36 cellular contexts compared by ENCODE assay signal in the genomic region with DNA sequence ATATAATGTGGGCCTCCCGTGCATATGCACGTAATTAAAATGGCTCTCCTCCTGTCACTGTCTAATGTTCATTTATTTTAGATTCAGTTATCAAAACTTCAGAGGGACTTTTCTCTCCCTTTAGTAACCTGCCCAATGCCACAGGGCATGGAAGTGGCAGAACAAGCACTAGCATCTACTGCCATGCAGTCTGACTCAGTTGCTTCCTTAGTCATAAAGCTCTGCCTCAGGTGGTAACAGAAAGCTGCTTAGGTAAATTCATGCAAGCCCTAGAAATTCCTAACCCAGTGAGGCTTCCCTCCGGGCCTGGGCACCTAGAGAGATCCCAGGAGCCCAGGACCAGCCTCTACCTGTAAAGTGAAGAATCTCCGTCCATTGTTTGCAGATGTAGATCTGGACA. TPM values are rescaled to one million over a fixed set of nuclear protein-coding genes. Genes with fewer than 3 reads are reported as not detected.
"Had no signal": no experiment of that assay in that cellular context is flagged by ENCODE, and none has a peak within 500 bp of the region (broad histone marks: within the 10 kb centered on the region; RNA-seq: fewer than 3 reads in every experiment).

No MANE protein-coding gene starts in this region.

- DNase-seq: colonic mucosa; dermis blood vessel endothelial cell; effector memory CD8-positive, alpha-beta T cell; foreskin keratinocyte; heart left ventricle; hippocampal formation; left cardiac atrium; left lung; mesenchymal stem cell; midbrain; naive thymus-derived CD4-positive, alpha-beta T cell; occipital lobe; ovary; posterior cingulate gyrus; psoas muscle; right cardiac atrium; stimulated activated CD4-positive, alpha-beta T cell treated with anti-CD3 and anti-CD28 coated beads, Interleukin-2, amount 100 ng/mL, for 24 hours; stimulated activated CD4-positive, alpha-beta T cell treated with anti-CD3 and anti-CD28 coated beads, Interleukin-4, amount 100 ng/mL, for 4 hours; stimulated activated naive B cell treated with anti-CD40 and anti-IgM and Interleukin-4, amounts not matched to agents 10 μg/mL and 1 μg/mL and 100 μg/mL, for 72 hours; transverse colon; upper lobe of right lung had no signal

- H3K9me3 ChIP-seq: colonic mucosa, esophagus muscularis mucosa, gastroesophageal sphincter, heart left ventricle, left lung, ovary, psoas muscle, sigmoid colon, suprapubic skin, transverse colon, upper lobe of right lung, uterus had no signal

- H3K27ac ChIP-seq: colonic mucosa, epithelial cell of prostate, esophagus muscularis mucosa, foreskin keratinocyte, gastroesophageal sphincter, heart left ventricle, left lung, ovary, psoas muscle, sigmoid colon, suprapubic skin, transverse colon, upper lobe of right lung, uterus had no signal

- H3K4me1 ChIP-seq: colonic mucosa, foreskin keratinocyte, left lung, psoas muscle, suprapubic skin, upper lobe of right lung, uterus had no signal

- H3K27me3 Mint-ChIP-seq: effector memory CD8-positive, alpha-beta T cell; naive thymus-derived CD4-positive, alpha-beta T cell; stimulated activated naive B cell treated with anti-CD40 and anti-IgM and Interleukin-4, amounts not matched to agents 10 μg/mL and 1 μg/mL and 100 μg/mL, for 72 hours; stimulated activated naive CD8-positive, alpha-beta T cell treated with anti-CD3 and anti-CD28 coated beads, Interleukin-15, Interleukin-2, amounts not matched to agents 100 ng/mL and 50 ng/mL, for 24 hours had no signal

- H3K36me3 ChIP-seq: ovary, uterus had no signal

- H3K27ac Mint-ChIP-seq: effector memory CD8-positive, alpha-beta T cell; nephron; stimulated activated naive CD8-positive, alpha-beta T cell treated with anti-CD3 and anti-CD28 coated beads, Interleukin-15, Interleukin-2, amounts not matched to agents 100 ng/mL and 50 ng/mL, for 24 hours had no signal

- H3K4me3 Mint-ChIP-seq: naive thymus-derived CD4-positive, alpha-beta T cell; nephron; stimulated activated naive CD8-positive, alpha-beta T cell treated with anti-CD3 and anti-CD28 coated beads, Interleukin-15, Interleukin-2, amounts not matched to agents 100 ng/mL and 50 ng/mL, for 24 hours had no signal

- FAIRE-seq: endometrium, islet of Langerhans had no signal

- H3K4me3 ChIP-seq: colonic mucosa, esophagus muscularis mucosa, gastroesophageal sphincter, heart left ventricle, left lung, ovary, psoas muscle, sigmoid colon, suprapubic skin, transverse colon, upper lobe of right lung, uterus had no signal

- H3K9me3 Mint-ChIP-seq: effector memory CD8-positive, alpha-beta T cell; naive thymus-derived CD4-positive, alpha-beta T cell; nephron; stimulated activated naive B cell treated with anti-CD40 and anti-IgM and Interleukin-4, amounts not matched to agents 10 μg/mL and 1 μg/mL and 100 μg/mL, for 72 hours; stimulated activated naive CD8-positive, alpha-beta T cell treated with anti-CD3 and anti-CD28 coated beads, Interleukin-15, Interleukin-2, amounts not matched to agents 100 ng/mL and 50 ng/mL, for 24 hours had no signal

- H3K4me1 Mint-ChIP-seq: nephron had no signal

- ATAC-seq: effector memory CD8-positive, alpha-beta T cell; foreskin keratinocyte; gastroesophageal sphincter; heart left ventricle; left cardiac atrium; left lung; naive thymus-derived CD4-positive, alpha-beta T cell; psoas muscle; right cardiac atrium; stimulated activated naive B cell treated with anti-CD40 and anti-IgM and Interleukin-4, amounts not matched to agents 10 μg/mL and 1 μg/mL and 100 μg/mL, for 72 hours; upper lobe of right lung had no signal

- H3K27me3 ChIP-seq: colonic mucosa, esophagus muscularis mucosa, foreskin keratinocyte, gastroesophageal sphincter, heart left ventricle, left lung, ovary, sigmoid colon, suprapubic skin, transverse colon, upper lobe of right lung, uterus had no signal

RNA-seq across cellular contexts. Expression of a gene that starts 30.2 kb away (rescaled TPM):
- total RNA-seq: dermis blood vessel endothelial cell; fibroblast of lung; foreskin keratinocyte; gastroesophageal sphincter; kidney epithelial cell; left cardiac atrium; left lung; lung microvascular endothelial cell; naive thymus-derived CD4-positive, alpha-beta T cell; occipital lobe; ovary; renal cortical epithelial cell; right cardiac atrium; sigmoid colon; skeletal muscle tissue; transverse colon; upper lobe of right lung; uterus had no signal

RNA-seq across cellular contexts. Expression of a gene that starts 41.7 kb away (rescaled TPM):
- total RNA-seq: dermis blood vessel endothelial cell, foreskin keratinocyte, kidney epithelial cell, renal cortical epithelial cell had no signal
